1 cellular context compared by ENCODE assay signal in the genomic region with DNA sequence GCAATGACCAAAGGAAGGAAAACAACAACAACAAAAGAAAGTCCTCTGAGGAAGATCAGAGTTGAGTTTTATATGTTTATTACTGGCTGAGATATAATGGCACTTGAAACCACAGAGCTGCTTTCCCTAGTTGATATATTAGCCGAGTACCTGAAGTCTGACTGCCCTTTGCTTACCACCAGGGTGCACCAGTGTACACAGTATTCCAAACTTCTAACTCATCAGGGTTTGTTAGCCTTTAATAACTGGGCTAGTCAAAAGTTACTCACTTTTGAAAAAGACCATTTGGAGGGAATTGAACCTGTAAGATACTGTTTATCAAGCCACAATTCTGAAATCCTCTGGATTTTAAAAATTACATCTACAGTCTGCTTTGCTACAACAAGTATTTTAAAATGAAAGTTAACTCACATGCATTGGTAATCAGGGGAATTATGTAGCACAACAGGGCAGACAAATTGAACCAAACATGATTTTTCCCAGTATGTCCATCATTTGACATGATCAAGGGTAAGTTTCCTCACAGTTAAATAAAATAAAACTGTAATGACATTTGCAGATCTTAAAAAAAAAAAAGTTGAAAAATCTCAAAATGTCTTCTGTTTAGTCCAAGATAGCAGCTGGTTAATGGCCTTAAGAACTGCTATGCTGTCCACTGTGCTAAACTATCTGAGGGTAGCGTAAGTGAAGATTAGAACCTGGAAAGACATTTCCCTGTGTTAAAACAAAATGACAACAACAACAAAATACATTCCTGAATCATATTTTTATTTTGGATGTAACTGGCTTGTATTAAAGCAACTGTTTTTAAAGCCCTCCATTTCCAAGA.
TF ChIP-seq lines count a peak whose summit lies in the region.

No MANE protein-coding gene starts in this region.

TF ChIP-seq in HCT116, 20 proteins besides CTCF, POLR2A, EP300 and RAD21 (continued from another document):
- TF ChIP-seq, protein P1, sequence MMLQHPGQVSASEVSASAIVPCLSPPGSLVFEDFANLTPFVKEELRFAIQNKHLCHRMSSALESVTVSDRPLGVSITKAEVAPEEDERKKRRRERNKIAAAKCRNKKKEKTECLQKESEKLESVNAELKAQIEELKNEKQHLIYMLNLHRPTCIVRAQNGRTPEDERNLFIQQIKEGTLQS (IDR thresholded peaks at IDR 0.05), result no peak
- TF ChIP-seq SIN3A (IDR thresholded peaks at IDR 0.05; ENCODE audit: low read depth) (no peak), ZFX (IDR thresholded peaks at IDR 0.05) (no peak), FOSL1 (IDR thresholded peaks at IDR 0.05; ENCODE audit: low read depth) (no peak), CBX3 (IDR thresholded peaks at IDR 0.05; ENCODE audit: low read depth) (no peak)
TF ChIP-seq in HCT116: peak in this region for 0.
